In the genomic region with DNA sequence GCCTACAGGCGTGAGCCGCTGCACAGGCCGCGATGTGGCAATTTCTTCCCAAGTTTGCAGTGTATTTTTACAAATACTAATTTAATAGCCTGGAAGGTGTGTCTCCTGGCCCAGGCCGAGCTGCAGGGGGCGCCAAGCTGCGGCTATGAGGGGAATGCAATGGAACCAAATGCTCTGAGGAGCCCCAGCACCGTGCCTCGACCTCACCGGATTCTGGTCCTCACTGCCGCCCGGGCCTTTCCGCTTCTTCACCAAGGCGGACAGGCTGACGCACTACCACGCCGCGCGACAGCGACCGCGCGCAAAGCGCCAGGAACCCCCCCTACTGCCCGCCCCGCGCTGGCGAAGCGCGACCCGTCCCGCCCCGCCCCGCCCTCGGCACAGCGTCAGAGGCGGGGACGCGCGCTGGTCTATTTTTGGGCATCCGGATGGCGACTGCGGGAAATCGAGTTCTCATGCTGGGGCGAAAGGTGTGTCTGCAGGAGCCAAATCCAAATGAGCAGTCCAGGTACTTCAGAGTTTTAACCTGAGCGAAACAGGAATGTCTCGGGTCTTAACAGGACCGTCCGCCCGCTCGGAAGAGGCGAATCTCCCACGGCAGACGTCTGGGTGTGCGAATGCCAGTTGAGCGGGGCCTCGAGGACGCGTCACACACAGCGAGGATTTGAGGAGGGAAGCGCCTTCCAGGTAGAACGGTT, we compare ENCODE assay signal across 8 cellular contexts. TPM values are rescaled to one million over a fixed set of nuclear protein-coding genes. Genes with fewer than 3 reads are reported as not detected.
A peak's percentile ranks its signal among the peaks of the same experiment; 100 is the strongest.
DNase-seq lines count a peak whose midpoint lies in the region; ATAC-seq, FAIRE-seq and TF ChIP-seq lines count a peak whose summit lies in the region.

No MANE protein-coding gene starts in this region.

- no peak overlapping the region for H3K9ac ChIP-seq in MM.1S (ENCODE audit: low read length)

- H4K20me1 ChIP-seq in MM.1S (ENCODE audit: insufficient read depth, low read length) = no peaks in the 10 kb centered on the region

- peaks cover 0 to 6% of the 10 kb centered on the region in 2 donors for H3K4me1 ChIP-seq in thoracic aorta (ENCODE audit: control insufficient read depth in 1 of 2, low read depth in 2 of 2)
- no peaks in the 10 kb centered on the region for H3K4me1 ChIP-seq in MM.1S (ENCODE audit: low read length)

- H3K27ac ChIP-seq in thoracic aorta (peak overlapping the region; percentile 71 to 73), MM.1S (ENCODE audit: low read length) (no peak overlapping the region)

- H3K4me1 Mint-ChIP-seq in T-helper 1 cell treated with Interleukin-12 subunit alpha and Interleukin-12 subunit beta and Interleukin-4 antibody, amounts not matched to agents 30 μg/mL and 1 μg/mL, for 36 hours (ENCODE audit: low read depth) = peaks cover 3% of the 10 kb centered on the region

- H3K4me3 ChIP-seq in thoracic aorta (peak overlapping the region; percentile 93), MM.1S (ENCODE audit: low read length) (no peak overlapping the region)

- FAIRE-seq in GM18507 (lab: Jason Lieb, UNC) = no peak

- H2AFZ ChIP-seq in MM.1S (ENCODE audit: low read length) = no peak overlapping the region

- peaks cover 11% of the 10 kb centered on the region for H3K27me3 Mint-ChIP-seq in T-helper 1 cell treated with Interleukin-12 subunit alpha and Interleukin-12 subunit beta and Interleukin-4 antibody, amounts not matched to agents 30 μg/mL and 1 μg/mL, for 36 hours (ENCODE audit: low read depth)

- no peaks in the 10 kb centered on the region for H3K36me3 ChIP-seq in thoracic aorta
- no peaks in the 10 kb centered on the region for H3K36me3 ChIP-seq in MM.1S (replicated peaks; ENCODE audit: insufficient read depth, low read length)

- no peak overlapping the region for H3K4me2 ChIP-seq in MM.1S (ENCODE audit: low read depth, low read length)

- no peaks in the 10 kb centered on the region for H3K27me3 ChIP-seq in thoracic aorta (replicated peaks; ENCODE audit: insufficient read depth)
- no peaks in the 10 kb centered on the region for H3K27me3 ChIP-seq in MM.1S (replicated peaks; ENCODE audit: insufficient read depth, low read length)

- DNase-seq in GM18507 (ENCODE audit: extremely low spot score, insufficient read length, low read depth) = peak; percentile 4
- DNase-seq in amygdala (lab: John Stamatoyannopoulos, UW) = peak in 55 of 56 donors; percentile 19 to 85 (median 65)
- DNase-seq in left ventricle myocardium superior = peak; percentile 90
- DNase-seq in pons (ENCODE audit: low spot score) = peak; percentile 68
- DNase-seq in thoracic aorta (ENCODE audit: low spot score) = peak; percentile 27
- DNase-seq in MM.1S = no peak

- H3K4me3 Mint-ChIP-seq in T-helper 1 cell treated with Interleukin-12 subunit alpha and Interleukin-12 subunit beta and Interleukin-4 antibody, amounts not matched to agents 30 μg/mL and 1 μg/mL, for 36 hours = peak overlapping the region; percentile 80

- H3K36me3 Mint-ChIP-seq in T-helper 1 cell treated with Interleukin-12 subunit alpha and Interleukin-12 subunit beta and Interleukin-4 antibody, amounts not matched to agents 30 μg/mL and 1 μg/mL, for 36 hours (ENCODE audit: low read depth) = no peaks in the 10 kb centered on the region

- H3K79me2 ChIP-seq in MM.1S (ENCODE audit: low read length) = no peaks in the 10 kb centered on the region

- TF ChIP-seq CTCF in thoracic aorta (IDR thresholded peaks at IDR 0.05) = peak; percentile 43
- TF ChIP-seq CTCF in MM.1S (IDR thresholded peaks at IDR 0.05; ENCODE audit: low read length) = no peak

- no peak overlapping the region for H3K27ac Mint-ChIP-seq in T-helper 1 cell treated with Interleukin-12 subunit alpha and Interleukin-12 subunit beta and Interleukin-4 antibody, amounts not matched to agents 30 μg/mL and 1 μg/mL, for 36 hours

- no peaks in the 10 kb centered on the region for H3K9me2 ChIP-seq in MM.1S (replicated peaks; ENCODE audit: insufficient read depth, low read length)

- H3K9me3 Mint-ChIP-seq in T-helper 1 cell treated with Interleukin-12 subunit alpha and Interleukin-12 subunit beta and Interleukin-4 antibody, amounts not matched to agents 30 μg/mL and 1 μg/mL, for 36 hours = peaks cover 25% of the 10 kb centered on the region

- no peaks in the 10 kb centered on the region for H3F3A ChIP-seq in MM.1S (ENCODE audit: insufficient read depth, low read length)

- peak; percentile 99 for ATAC-seq in left ventricle myocardium superior
- peak; percentile 81 for ATAC-seq in thoracic aorta (ENCODE audit: insufficient number of reproducible peaks, low FRiP score, low read depth)
- no peak for ATAC-seq in HG03439 (IDR thresholded peaks at IDR 0.05; ENCODE audit: unreplicated experiment)

- intact Hi-C loops in left ventricle myocardium superior (cut with micrococcal nuclease) = loop anchor here (10.0 kb wide), 1 partner anchor 1372 kb away; the partner anchor contains the start of gene FANCC

- H3K9me3 ChIP-seq in thoracic aorta = no peaks in the 10 kb centered on the region
- no peaks in the 10 kb centered on the region for H3K9me3 ChIP-seq in MM.1S (replicated peaks; ENCODE audit: insufficient read depth, low read length)

RNA-seq across cellular contexts. Expression of gene PRXL2C, which starts 31.7 kb away (rescaled TPM):
- total RNA-seq in left ventricle myocardium superior (24.5 TPM), thoracic aorta (10 to 100 TPM; 22.9 to 26.1 TPM)
